ENCODE assay signal across 10 cellular contexts in genomic region chr2:27218614-27219013, GRCh38. TPM values are rescaled to one million over a fixed set of nuclear protein-coding genes. Genes with fewer than 3 reads are reported as not detected.
A peak's percentile ranks its signal among the peaks of the same experiment; 100 is the strongest.
DNase-seq lines count a peak whose midpoint lies in the region; ATAC-seq and TF ChIP-seq lines count a peak whose summit lies in the region.
"Had no signal": no experiment of that assay in that cellular context is flagged by ENCODE, and none has a peak within 500 bp of the region (broad histone marks: within the 10 kb centered on the region; RNA-seq: fewer than 3 reads in every experiment).

No MANE protein-coding gene starts in this region.

- H3K4me2 ChIP-seq in neural progenitor cell = peak overlapping the region; percentile 79

- H3K9ac ChIP-seq in neural progenitor cell = no peak overlapping the region

- no peak for DNase-seq in GM12864 (ENCODE audit: low read depth)
- no peak for DNase-seq in MG63
- no peak for DNase-seq in neural progenitor cell (ENCODE audit: low spot score)
- DNase-seq in activated effector memory CD4-positive, alpha-beta T cell treated with Interleukin-2 at 50 U/mL for 16 hours = no peak
- no peak for DNase-seq in Peyer's patch
- DNase-seq: dorsolateral prefrontal cortex, NCI-H1436 treated with DMSO at 0.1 percent for 48 hours had no signal

- peaks cover 58% of the 10 kb centered on the region for H3K36me3 Mint-ChIP-seq in brain
- peaks cover 37% of the 10 kb centered on the region for H3K36me3 Mint-ChIP-seq in neural progenitor cell

- TF ChIP-seq POLR2A in Peyer's patch (IDR thresholded peaks at IDR 0.05) = no peak

- H4K20me1 ChIP-seq in neural progenitor cell (ENCODE audit: low read depth) = no peaks in the 10 kb centered on the region

- H3K9me3 ChIP-seq in MG63 (no peaks in the 10 kb centered on the region), neural progenitor cell (ENCODE audit: low read depth) (no peaks in the 10 kb centered on the region), Peyer's patch (no peaks in the 10 kb centered on the region)
- H3K9me3 ChIP-seq: SJSA1 had no signal

- H3K27me3 ChIP-seq in MG63 (no peaks in the 10 kb centered on the region), neural progenitor cell (no peaks in the 10 kb centered on the region), Peyer's patch (no peaks in the 10 kb centered on the region)
- H3K27me3 ChIP-seq: dorsolateral prefrontal cortex, SJSA1 had no signal

- peaks cover 76% of the 10 kb centered on the region for H3K36me3 ChIP-seq in MG63
- peaks cover 5% of the 10 kb centered on the region for H3K36me3 ChIP-seq in neural progenitor cell
- peaks cover 0 to 26% (median 0%) of the 10 kb centered on the region in 3 donors for H3K36me3 ChIP-seq in Peyer's patch

- H3K4me1 ChIP-seq in neural progenitor cell (peaks cover 9% of the 10 kb centered on the region), Peyer's patch (peaks cover 0 to 20% (median 6%) of the 10 kb centered on the region in 4 donors)

- peaks cover 20% of the 10 kb centered on the region for H3F3A ChIP-seq in neural progenitor cell (ENCODE audit: low read depth)

- peaks cover 4% of the 10 kb centered on the region for H3K27me3 Mint-ChIP-seq in brain
- peaks cover 9% of the 10 kb centered on the region for H3K27me3 Mint-ChIP-seq in neural progenitor cell (ENCODE audit: insufficient read depth, low read depth)

- H3K4me3 ChIP-seq in GM12864 (ENCODE audit: low read depth, low read length) (peak overlapping the region; percentile 85), MG63 (peak overlapping the region; percentile 81; the same call in 1 of the 2 replicates), neural progenitor cell (no peak overlapping the region), Peyer's patch (no peak overlapping the region)

- no peak overlapping the region for H2AFZ ChIP-seq in neural progenitor cell (replicated peaks)

- H3K27ac ChIP-seq in neural progenitor cell (no peak overlapping the region), Peyer's patch (no peak overlapping the region)
- H3K27ac ChIP-seq: SJSA1 had no signal

- H3K27ac Mint-ChIP-seq in brain = peak overlapping the region in 4 of 5 experiments; percentile 39 to 92 (median 55)
- H3K27ac Mint-ChIP-seq in neural progenitor cell = no peak overlapping the region

- ATAC-seq in GM21737 (IDR thresholded peaks at IDR 0.05; ENCODE audit: unreplicated experiment) = no peak

- H3K79me2 ChIP-seq in neural progenitor cell (ENCODE audit: low read depth) = peaks cover 43% of the 10 kb centered on the region

- H3K4me1 Mint-ChIP-seq in brain (peaks cover 44% of the 10 kb centered on the region), neural progenitor cell (peaks cover 23% of the 10 kb centered on the region)

- H3K4me3 Mint-ChIP-seq in brain (peak overlapping the region; percentile 88 to 97 (median 95)), neural progenitor cell (peak overlapping the region; percentile 37)

- no peaks in the 10 kb centered on the region for H3K9me3 Mint-ChIP-seq in brain
- no peaks in the 10 kb centered on the region for H3K9me3 Mint-ChIP-seq in neural progenitor cell

- TF ChIP-seq CTCF in GM12864 (IDR thresholded peaks at IDR 0.05; ENCODE audit: low read depth, low read length, missing control alignments) (no peak), brain (conservative IDR thresholded peaks at IDR 0.05) (no peak), neural progenitor cell (IDR thresholded peaks at IDR 0.05) (no peak), Peyer's patch (IDR thresholded peaks at IDR 0.05) (no peak)

RNA-seq across cellular contexts. Expression of gene CAD, which starts 1.4 kb away (rescaled TPM):
- total RNA-seq in MG63 (2014; rRNA removed; shearing (Covaris generic); ENCODE audit: low replicate concordance) = 18.7 and 38.9 TPM in 2 replicates
- 26.7 TPM for polyA plus RNA-seq in brain (ENCODE audit: insufficient read depth, low read depth, low replicate concordance)
- total RNA-seq in neural progenitor cell (ENCODE audit: low replicate concordance) = 26.5 and 51.8 TPM in 2 replicates
- total RNA-seq in Peyer's patch = 10 to 100 TPM; 21.2 to 42.9 (median 36.7) TPM

RNA-seq across cellular contexts. Expression of gene SLC5A6, which starts 6.5 kb away (rescaled TPM):
- total RNA-seq in MG63 (2014; rRNA removed; shearing (Covaris generic); ENCODE audit: low replicate concordance) = 6.2 and 15.1 TPM in 2 replicates
- polyA plus RNA-seq in brain (ENCODE audit: insufficient read depth, low read depth, low replicate concordance) = 18.4 TPM
- 42.8 and 88.9 TPM in 2 replicates for total RNA-seq in neural progenitor cell (ENCODE audit: low replicate concordance)
- total RNA-seq in Peyer's patch = 10 to 100 TPM; 42.3 to 78.4 (median 65.8) TPM

RNA-seq across cellular contexts. Expression of gene ATRAID, which starts 6.8 kb away (rescaled TPM):
- 186 and 199 TPM in 2 replicates for total RNA-seq in MG63 (2014; rRNA removed; shearing (Covaris generic); ENCODE audit: low replicate concordance)
- 176 TPM for polyA plus RNA-seq in brain (ENCODE audit: insufficient read depth, low read depth, low replicate concordance)
- 133 and 142 TPM in 2 replicates for total RNA-seq in neural progenitor cell (ENCODE audit: low replicate concordance)
- 100 to 1,000 TPM in 2 of 4 donors, 10 to 100 TPM in 2; 88.3 to 121 (median 101) TPM for total RNA-seq in Peyer's patch

RNA-seq across cellular contexts. Expression of gene SLC30A3, which starts 44.2 kb away (rescaled TPM):
- not detected in 2 replicates for total RNA-seq in MG63 (2014; rRNA removed; shearing (Covaris generic); ENCODE audit: low replicate concordance)
- 7.4 TPM for polyA plus RNA-seq in brain (ENCODE audit: insufficient read depth, low read depth, low replicate concordance)
- 0.56 and 1.4 TPM in 2 replicates for total RNA-seq in neural progenitor cell (ENCODE audit: low replicate concordance)
- under 1 TPM in 1 of 4 donors, not detected in 3; 0.35 TPM for total RNA-seq in Peyer's patch
- total RNA-seq: SJSA1 had no signal

RNA-seq across cellular contexts. Expression of gene DNAJC5G, which starts 56.6 kb away (rescaled TPM):
- total RNA-seq in MG63 (2014; rRNA removed; shearing (Covaris generic); ENCODE audit: low replicate concordance) = not detected in 2 replicates
- polyA plus RNA-seq in brain (ENCODE audit: insufficient read depth, low read depth, low replicate concordance) = not detected
- total RNA-seq in neural progenitor cell (ENCODE audit: low replicate concordance) (not detected in 2 replicates), Peyer's patch (1 to 10 TPM in 1 of 4 donors, not detected in 3; 4.3 TPM)
- total RNA-seq: SJSA1 had no signal

Comparison
In these comparisons a context has a peak if more than half of its experiments do, and no peak if none do; other contexts are left out.
1. H3K4me3 ChIP-seq: peak in GM12864 (single experiment) and MG63 (single experiment); none in neural progenitor cell (single experiment) and Peyer's patch (0 of 4).